In the genomic region with DNA sequence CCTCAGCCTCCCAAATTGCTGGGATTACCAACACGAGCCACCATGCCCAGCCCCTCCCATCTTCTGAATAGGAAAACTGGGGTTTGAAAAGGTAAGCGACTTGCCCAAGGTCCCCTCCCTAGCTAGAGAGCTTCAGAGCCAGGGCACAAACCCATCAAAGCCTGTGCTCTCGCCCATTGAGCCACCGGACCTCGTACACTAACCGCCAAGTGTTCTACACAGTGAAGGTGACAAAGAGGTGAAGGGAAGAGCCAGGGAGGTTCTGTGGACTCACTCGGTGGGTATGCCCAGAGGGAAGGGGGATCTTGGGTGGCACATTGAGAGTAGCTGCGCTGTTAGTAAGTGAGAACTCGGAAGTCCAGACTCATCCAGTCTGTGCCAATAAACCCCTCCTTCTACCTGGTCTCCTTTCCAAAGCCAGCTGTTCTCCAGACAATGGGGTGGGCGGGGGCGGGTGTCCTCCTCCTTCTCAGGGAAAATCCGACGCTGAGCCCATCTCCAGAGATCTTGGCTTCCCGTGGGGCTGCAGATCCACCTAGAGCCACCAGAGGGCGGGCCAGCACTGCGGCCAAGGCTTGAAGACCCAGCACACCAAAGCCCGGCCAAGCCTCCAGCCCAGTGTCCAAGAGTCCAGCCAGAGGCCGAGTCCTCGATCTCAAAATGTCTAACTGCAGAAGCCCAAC, we compare ENCODE assay signal across 8 cellular contexts. TPM values are rescaled to one million over a fixed set of nuclear protein-coding genes. Genes with fewer than 3 reads are reported as not detected.
DNase-seq lines count a peak whose midpoint lies in the region; ATAC-seq, FAIRE-seq and TF ChIP-seq lines count a peak whose summit lies in the region.

No MANE protein-coding gene starts in this region.

- intact Hi-C loops in Right ventricle myocardium superior (cut with DNase I) = loop anchor here (2.0 to 5.0 kb wide), 2 partner anchors 70 to 185 kb away; no protein-coding TSS in a partner anchor
- intact Hi-C loops in posterior vena cava (cut with DNase I) = loop anchor here in 1 of 2 donors (10.0 kb wide), 1 partner anchor 188 kb away; the partner anchor contains the start of gene YPEL4
- intact Hi-C loops in aorta (cut with DNase I) = loop anchor here (1.0 to 10.0 kb wide), 6 partner anchors 22 to 1058 kb away; partner anchors contain the start of gene YPEL4 (in 1 of the 2)

- ATAC-seq in Right ventricle myocardium superior (ENCODE audit: poor library complexity) (peak; percentile 89), aorta (ENCODE audit: low FRiP score) (peak; percentile 93)

- no peaks in the 10 kb centered on the region for H3K9me3 ChIP-seq in GM23248 (ENCODE audit: low read depth)
- no peaks in the 10 kb centered on the region for H3K9me3 ChIP-seq in aorta (ENCODE audit: control insufficient read depth, low read length)

- DNase-seq in GM23248 (peak; percentile 88), LNCaP clone FGC (ENCODE audit: low read depth) (no peak), SKM-1 treated with dmso at 0.1 percent for 144 hours (lab: John Stamatoyannopoulos, UW; ENCODE audit: unreplicated experiment) (peak; percentile 63), Right ventricle myocardium superior (peak; percentile 95), posterior vena cava (ENCODE audit: low spot score) (peak; percentile 98), aorta (peak; percentile 92 to 96)

- no peaks in the 10 kb centered on the region for H4K20me1 ChIP-seq in GM23248 (ENCODE audit: insufficient read depth)

- H3K4me3 Mint-ChIP-seq in activated naive CD4-positive, alpha-beta T cell treated with anti-CD3 and anti-CD28 coated beads, Interleukin-2, amount 50 U/mL, for 24 hours = peak overlapping the region; percentile 52

- 8% methylated on average over 18 of the region's 19 CpGs for WGBS in GM23248 (ENCODE audit: low coverage in 1 of 2, low lambda C conversion rate in 2 of 2, missing lambda C conversion rate in 2 of 2), 2 experiments
- WGBS in aorta, 2 donors = 6% methylated on average over 19 of the region's 19 CpGs

- H3K4me1 Mint-ChIP-seq in activated naive CD4-positive, alpha-beta T cell treated with anti-CD3 and anti-CD28 coated beads, Interleukin-2, amount 50 U/mL, for 24 hours = peaks cover 25% of the 10 kb centered on the region

- no peaks in the 10 kb centered on the region for H3K9me2 ChIP-seq in GM23248 (ENCODE audit: insufficient read depth)

- H2AFZ ChIP-seq in GM23248 = no peak overlapping the region

- H3K36me3 Mint-ChIP-seq in activated naive CD4-positive, alpha-beta T cell treated with anti-CD3 and anti-CD28 coated beads, Interleukin-2, amount 50 U/mL, for 24 hours = no peaks in the 10 kb centered on the region

- no peaks in the 10 kb centered on the region; the same call in 1 of the 2 replicates for H3K4me1 ChIP-seq in GM23248 (ENCODE audit: insufficient read depth)
- no peaks in the 10 kb centered on the region for H3K4me1 ChIP-seq in aorta (ENCODE audit: control insufficient read depth in 1 of 2, insufficient read depth in 2 of 2, low read length in 2 of 2)

- no peaks in the 10 kb centered on the region for H3K9me3 Mint-ChIP-seq in activated naive CD4-positive, alpha-beta T cell treated with anti-CD3 and anti-CD28 coated beads, Interleukin-2, amount 50 U/mL, for 24 hours

- H3K27me3 ChIP-seq in GM23248 (replicated peaks; ENCODE audit: insufficient read depth) (peaks cover 10% of the 10 kb centered on the region), aorta (ENCODE audit: control insufficient read depth in 1 of 2, insufficient read depth in 2 of 2, low read length in 1 of 2) (no peaks in the 10 kb centered on the region)

- H3K79me2 ChIP-seq in GM23248 (ENCODE audit: insufficient read depth) = no peaks in the 10 kb centered on the region

- no peak overlapping the region for H3K9ac ChIP-seq in GM23248

- H3K27ac ChIP-seq in GM23248 (no peak overlapping the region), aorta (ENCODE audit: low read depth in 1 of 2, low read length in 2 of 2) (no peak overlapping the region)

- no peaks in the 10 kb centered on the region for H3F3A ChIP-seq in GM23248 (ENCODE audit: insufficient read depth)

- peak; percentile 97 for TF ChIP-seq CTCF in LNCaP clone FGC (IDR thresholded peaks at IDR 0.05; ENCODE audit: control insufficient read depth, extremely low read depth, insufficient read depth)

- H3K27ac Mint-ChIP-seq in activated naive CD4-positive, alpha-beta T cell treated with anti-CD3 and anti-CD28 coated beads, Interleukin-2, amount 50 U/mL, for 24 hours = no peak overlapping the region

- peak overlapping the region; percentile 33 for H3K4me2 ChIP-seq in GM23248 (ENCODE audit: unreplicated experiment)

- H3K4me3 ChIP-seq in GM23248 = no peak overlapping the region
- H3K4me3 ChIP-seq in LNCaP clone FGC (ENCODE audit: low read depth, low read length) = no peak overlapping the region
- H3K4me3 ChIP-seq in aorta (ENCODE audit: low read length in 2 of 2) = no peak overlapping the region

- peaks cover 13% of the 10 kb centered on the region for H3K27me3 Mint-ChIP-seq in activated naive CD4-positive, alpha-beta T cell treated with anti-CD3 and anti-CD28 coated beads, Interleukin-2, amount 50 U/mL, for 24 hours

- H3K36me3 ChIP-seq in GM23248 (ENCODE audit: low read depth) = no peaks in the 10 kb centered on the region
- H3K36me3 ChIP-seq in aorta (ENCODE audit: control insufficient read depth in 1 of 2, insufficient read depth in 2 of 2, low read length in 1 of 2) = no peaks in the 10 kb centered on the region

- FAIRE-seq in G401.6 (lab: Jason Lieb, UNC) = peak; percentile 61

- in situ Hi-C loops in GM23248 (cut with MboI) = loop anchor here (10.0 kb wide), 1 partner anchor 68 kb away; no protein-coding TSS in a partner anchor

RNA-seq across cellular contexts. Expression of gene RTN4RL2, which starts 3.2 kb away (rescaled TPM):
- 0.32 TPM in 1 of 2 replicates, not detected in the other for total RNA-seq in GM23248 (2014; rRNA removed; shearing (Covaris generic))
- polyA plus RNA-seq in GM23248 (2016; fragmentation: Nextera tagmentation; extraction: Ambion mirVana) = 0.80 and 1.1 TPM in 2 replicates
- total RNA-seq in Right ventricle myocardium superior = 1.9 TPM
- total RNA-seq in posterior vena cava = 1 to 10 TPM; 2.0 to 2.9 TPM
- 1 to 10 TPM; 1.1 to 4.3 TPM for total RNA-seq in aorta
- under 1 TPM in 1 of 2 donors, not detected in 1; 0.20 TPM for polyA plus RNA-seq in aorta

RNA-seq across cellular contexts. Expression of gene SLC43A3, which starts 30.2 kb away (rescaled TPM):
- 23.2 and 57.7 TPM in 2 replicates for total RNA-seq in GM23248 (2014; rRNA removed; shearing (Covaris generic))
- polyA plus RNA-seq in GM23248 (2016; fragmentation: Nextera tagmentation; extraction: Ambion mirVana) (33.3 and 33.4 TPM in 2 replicates), aorta (10 to 100 TPM; 28.0 to 30.4 TPM)
- total RNA-seq in Right ventricle myocardium superior (20.0 TPM), posterior vena cava (10 to 100 TPM; 72.6 to 84.7 TPM), aorta (10 to 100 TPM; 59.7 to 97.8 TPM)

RNA-seq across cellular contexts. Expression of gene SLC43A1, which starts 58.4 kb away (rescaled TPM):
- 6.2 and 9.3 TPM in 2 replicates for total RNA-seq in GM23248 (2014; rRNA removed; shearing (Covaris generic))
- polyA plus RNA-seq in GM23248 (2016; fragmentation: Nextera tagmentation; extraction: Ambion mirVana) = 7.1 and 7.7 TPM in 2 replicates
- total RNA-seq in Right ventricle myocardium superior = 5.4 TPM
- total RNA-seq in posterior vena cava = 10 to 100 TPM in 1 of 2 donors, 1 to 10 TPM in 1; 8.1 to 11.5 TPM
- 10 to 100 TPM in 1 of 2 donors, 1 to 10 TPM in 1; 7.6 to 15.8 TPM for total RNA-seq in aorta
- polyA plus RNA-seq in aorta = 10 to 100 TPM in 1 of 2 donors, 1 to 10 TPM in 1; 8.6 to 19.6 TPM
